ENCODE assay signal across 1 cellular context in genomic region chr3:56347219-56347871, GRCh38.
TF ChIP-seq lines count a peak whose summit lies in the region.

No MANE protein-coding gene starts in this region.

TF ChIP-seq in GM12878, 131 proteins besides CTCF, POLR2A, EP300 and RAD21 (continued from another document):
- TF ChIP-seq, protein P1, sequence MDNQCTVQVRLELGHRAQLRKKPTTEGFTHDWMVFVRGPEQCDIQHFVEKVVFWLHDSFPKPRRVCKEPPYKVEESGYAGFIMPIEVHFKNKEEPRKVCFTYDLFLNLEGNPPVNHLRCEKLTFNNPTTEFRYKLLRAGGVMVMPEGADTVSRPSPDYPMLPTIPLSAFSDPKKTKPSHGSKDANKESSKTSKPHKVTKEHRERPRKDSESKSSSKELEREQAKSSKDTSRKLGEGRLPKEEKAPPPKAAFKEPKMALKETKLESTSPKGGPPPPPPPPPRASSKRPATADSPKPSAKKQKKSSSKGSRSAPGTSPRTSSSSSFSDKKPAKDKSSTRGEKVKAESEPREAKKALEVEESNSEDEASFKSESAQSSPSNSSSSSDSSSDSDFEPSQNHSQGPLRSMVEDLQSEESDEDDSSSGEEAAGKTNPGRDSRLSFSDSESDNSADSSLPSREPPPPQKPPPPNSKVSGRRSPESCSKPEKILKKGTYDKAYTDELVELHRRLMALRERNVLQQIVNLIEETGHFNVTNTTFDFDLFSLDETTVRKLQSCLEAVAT (IDR thresholded peaks at IDR 0.05), result no peak
- no peak for TF ChIP-seq TARDBP (IDR thresholded peaks at IDR 0.05; ENCODE audit: borderline replicate concordance)
- no peak for TF ChIP-seq RB1 (IDR thresholded peaks at IDR 0.05; ENCODE audit: borderline replicate concordance)
- TF ChIP-seq MYB (IDR thresholded peaks at IDR 0.05; ENCODE audit: borderline replicate concordance, low read depth, low read length), result no peak
- no peak for TF ChIP-seq NR2C1 (IDR thresholded peaks at IDR 0.05)
- no peak for TF ChIP-seq GATAD2B (conservative IDR thresholded peaks at IDR 0.05; ENCODE audit: low read depth)
- no peak for TF ChIP-seq RELA (IDR thresholded peaks at IDR 0.05; ENCODE audit: borderline replicate concordance, partially characterized antibody)
- TF ChIP-seq ZNF622 (IDR thresholded peaks at IDR 0.05), result no peak
- TF ChIP-seq, protein P2, sequence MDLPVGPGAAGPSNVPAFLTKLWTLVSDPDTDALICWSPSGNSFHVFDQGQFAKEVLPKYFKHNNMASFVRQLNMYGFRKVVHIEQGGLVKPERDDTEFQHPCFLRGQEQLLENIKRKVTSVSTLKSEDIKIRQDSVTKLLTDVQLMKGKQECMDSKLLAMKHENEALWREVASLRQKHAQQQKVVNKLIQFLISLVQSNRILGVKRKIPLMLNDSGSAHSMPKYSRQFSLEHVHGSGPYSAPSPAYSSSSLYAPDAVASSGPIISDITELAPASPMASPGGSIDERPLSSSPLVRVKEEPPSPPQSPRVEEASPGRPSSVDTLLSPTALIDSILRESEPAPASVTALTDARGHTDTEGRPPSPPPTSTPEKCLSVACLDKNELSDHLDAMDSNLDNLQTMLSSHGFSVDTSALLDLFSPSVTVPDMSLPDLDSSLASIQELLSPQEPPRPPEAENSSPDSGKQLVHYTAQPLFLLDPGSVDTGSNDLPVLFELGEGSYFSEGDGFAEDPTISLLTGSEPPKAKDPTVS (IDR thresholded peaks at IDR 0.05; ENCODE audit: low read depth, low read length), result no peak
- TF ChIP-seq EGR1 (IDR thresholded peaks at IDR 0.05; ENCODE audit: borderline replicate concordance in 1 of 2, low read depth in 2 of 2, low read length in 2 of 2), result no peak
- TF ChIP-seq ZNF217 (IDR thresholded peaks at IDR 0.05), result no peak
